8 cellular contexts compared by ENCODE assay signal in the genomic region with DNA sequence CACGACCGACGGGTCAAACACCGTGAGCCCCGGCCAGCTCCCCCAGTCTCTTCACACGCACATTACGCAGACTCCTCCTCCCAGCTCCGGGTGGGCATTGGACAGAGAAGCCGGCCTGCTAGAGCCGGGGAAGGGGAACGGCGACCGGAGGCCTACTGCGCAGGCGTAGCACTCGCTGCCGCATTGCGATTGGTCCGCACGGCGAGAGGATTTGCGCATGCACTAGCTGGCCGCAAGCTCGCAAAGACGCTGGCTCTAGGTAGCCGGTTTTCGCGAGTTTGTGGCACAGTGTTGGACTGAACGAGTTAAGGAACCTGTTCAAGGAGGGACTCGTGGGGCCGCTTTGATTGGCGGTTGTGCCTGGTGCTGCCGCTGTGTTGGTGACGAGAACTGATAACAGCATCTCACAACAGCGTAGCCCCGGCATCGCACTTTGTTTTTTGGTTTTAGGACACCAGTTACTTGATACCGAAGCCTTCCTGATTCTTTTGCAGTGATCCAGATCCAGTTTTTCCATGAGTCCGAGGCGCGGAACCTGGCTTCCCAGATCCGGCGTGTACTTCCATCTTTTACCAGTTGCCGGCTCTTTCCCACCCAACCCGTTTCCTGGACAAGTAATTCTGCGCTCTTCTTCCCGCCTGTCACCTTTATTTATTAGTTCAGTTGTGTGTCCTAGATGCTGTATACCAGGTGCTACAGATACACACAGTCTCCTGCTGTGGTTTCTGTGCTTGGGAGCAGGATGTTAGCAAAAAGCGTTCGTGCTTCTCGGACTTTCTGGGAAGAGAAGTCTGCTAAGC. TPM values are rescaled to one million over a fixed set of nuclear protein-coding genes. Genes with fewer than 3 reads are reported as not detected.
DNase-seq lines count a peak whose midpoint lies in the region; ATAC-seq and TF ChIP-seq lines count a peak whose summit lies in the region.

Gene AIFM1 (minus strand): TSS at position 139 of the 800 bp plus-strand sequence. CDS start 185 bp downstream, outside the sequence.

- DNase-seq in GM06990 (ENCODE audit: extremely low read depth, insufficient read length) (peak; percentile 96), NCI-H1092 treated with DMSO at 0.1 percent for 48 hours (lab: John Stamatoyannopoulos, UW) (peak; percentile 97), SKM-1 (lab: John Stamatoyannopoulos, UW; ENCODE audit: unreplicated experiment) (peak; percentile 69), glomerular endothelial cell (ENCODE audit: extremely low read depth, low read depth, low spot score) (peak; percentile 68), occipital lobe (lab: John Stamatoyannopoulos, UW) (peak; percentile 82)
- peak; percentile 80 to 91 for DNase-seq in activated naive CD4-positive, alpha-beta T cell treated with anti-CD3 and anti-CD28 coated beads, Interleukin-2, amount 50 U/mL, for 72 hours (ENCODE audit: low spot score in 2 of 2)

- H3K27me3 ChIP-seq in GM06990 (replicated peaks; ENCODE audit: control insufficient read depth, insufficient read depth, low read length) = no peaks in the 10 kb centered on the region

- H3K9me3 Mint-ChIP-seq in activated naive CD4-positive, alpha-beta T cell treated with anti-CD3 and anti-CD28 coated beads, Interleukin-2, amount 50 U/mL, for 72 hours = no peaks in the 10 kb centered on the region

- TF ChIP-seq CTCF in GM06990 (IDR thresholded peaks at IDR 0.05; ENCODE audit: insufficient read depth, low read length, poor library complexity, severe bottlenecking) = no peak

- H3K27ac ChIP-seq in temporal lobe (ENCODE audit: low read depth, low read length) = peak within 1 kb of the TSS; percentile 82

- H3K36me3 Mint-ChIP-seq in activated naive CD4-positive, alpha-beta T cell treated with anti-CD3 and anti-CD28 coated beads, Interleukin-2, amount 50 U/mL, for 72 hours = peaks cover 0 to 16% of the 10 kb centered on the region in 2 donors

- H3K36me3 ChIP-seq in GM06990 (ENCODE audit: control insufficient read depth, insufficient read depth, low read length) = no peaks in the 10 kb centered on the region

- ATAC-seq in HG02610 (IDR thresholded peaks at IDR 0.05; ENCODE audit: unreplicated experiment) = peak; percentile 92
- ATAC-seq in activated naive CD4-positive, alpha-beta T cell treated with anti-CD3 and anti-CD28 coated beads, Interleukin-2, amount 50 U/mL, for 72 hours = peak; percentile 92 to 94

- peak within 1 kb of the TSS; percentile 70 for H3K4me3 ChIP-seq in GM06990 (replicated peaks; ENCODE audit: low read depth, low read length)

- H3K27ac Mint-ChIP-seq in activated naive CD4-positive, alpha-beta T cell treated with anti-CD3 and anti-CD28 coated beads, Interleukin-2, amount 50 U/mL, for 72 hours = peak within 1 kb of the TSS; percentile 75 to 96

RNA-seq across cellular contexts. Expression of gene AIFM1, which starts in this region (rescaled TPM):
- total RNA-seq in activated naive CD4-positive, alpha-beta T cell treated with anti-CD3 and anti-CD28 coated beads, Interleukin-2, amount 50 U/mL, for 72 hours = 10 to 100 TPM; 57.9 to 66.5 TPM
- total RNA-seq in glomerular endothelial cell (16.4 and 16.9 TPM in 2 replicates), occipital lobe (8.6 TPM), temporal lobe (7.9 TPM)

Comparison
In these comparisons a context has a peak if more than half of its experiments do, and no peak if none do; other contexts are left out.
1. Peak in every context shown above with its lines: DNase-seq, ATAC-seq, H3K4me3 ChIP-seq and H3K27ac ChIP-seq.